ENCODE assay signal across 22 cellular contexts in genomic region chr15:56325186-56325585, GRCh38. TPM values are rescaled to one million over a fixed set of nuclear protein-coding genes. Genes with fewer than 3 reads are reported as not detected.
A peak's percentile ranks its signal among the peaks of the same experiment; 100 is the strongest.
DNase-seq lines count a peak whose midpoint lies in the region; ATAC-seq and TF ChIP-seq lines count a peak whose summit lies in the region.
"Had no signal": no experiment of that assay in that cellular context is flagged by ENCODE, and none has a peak within 500 bp of the region (broad histone marks: within the 10 kb centered on the region; RNA-seq: fewer than 3 reads in every experiment).

No MANE protein-coding gene starts in this region.

- ATAC-seq in GM21723 (IDR thresholded peaks at IDR 0.05; ENCODE audit: unreplicated experiment) = no peak
- no peak for ATAC-seq in GM21423 (IDR thresholded peaks at IDR 0.05; ENCODE audit: unreplicated experiment)
- ATAC-seq: activated CD8-positive, alpha-beta T cell treated with anti-CD3 and anti-CD28 coated beads, Interleukin-2, amount 10 ng/mL, durations not matched to agents 7 days and 5 days; HCT116; left lobe of liver; Panc1 had no signal

- H3K4me3 ChIP-seq in AG10803 (ENCODE audit: low read length) (no peak overlapping the region), choroid plexus epithelial cell (ENCODE audit: low read depth, low read length) (no peak overlapping the region), ascending aorta (no peak overlapping the region)
- H3K4me3 ChIP-seq: SK-N-MC had no signal

- no peaks in the 10 kb centered on the region for H3K4me1 ChIP-seq in ascending aorta
- H3K4me1 ChIP-seq: Caco-2 had no signal

- TF ChIP-seq CTCF in AG10803 (conservative IDR thresholded peaks at IDR 0.05; ENCODE audit: low read length) (no peak), choroid plexus epithelial cell (conservative IDR thresholded peaks at IDR 0.05; ENCODE audit: low read depth, low read length) (no peak), ascending aorta (IDR thresholded peaks at IDR 0.05) (no peak), GM10266 (IDR thresholded peaks at IDR 0.05; ENCODE audit: control insufficient read depth, insufficient read depth, low read depth, missing control alignments) (no peak)

- H3K27ac ChIP-seq in ascending aorta = no peak overlapping the region
- H3K27ac ChIP-seq: brain microvascular endothelial cell, SK-N-MC had no signal

- peak; percentile 67 for DNase-seq in AG10803 (ENCODE audit: low read depth)
- DNase-seq in HT1080 (ENCODE audit: low read depth) = peak; percentile 48
- peak; percentile 20 for DNase-seq in choroid plexus epithelial cell (ENCODE audit: low read depth)
- peak; percentile 6 for DNase-seq in kidney tubule cell (ENCODE audit: low spot score)
- no peak for DNase-seq in ascending aorta (ENCODE audit: low spot score in 2 of 2)
- DNase-seq in GM10266 (ENCODE audit: extremely low spot score) = no peak
- DNase-seq: activated CD8-positive, alpha-beta T cell treated with anti-CD3 and anti-CD28 coated beads, Interleukin-2, amount 10 ng/mL, durations not matched to agents 7 days and 5 days; activated naive CD4-positive, alpha-beta T cell treated with anti-CD3 and anti-CD28 coated beads, Interleukin-2, amount 50 U/mL, for 16 hours; activated T-cell treated with anti-CD3 and anti-CD28 coated beads, Interleukin-2, amount 50 U/mL, for 24 hours; brain microvascular endothelial cell; Caco-2; MV-4-11; NCI-H1694 treated with DMSO at 0.1 percent for 48 hours; NCI-H345; stimulated activated CD4-positive, alpha-beta T cell treated with anti-CD3 and anti-CD28 coated beads, Interleukin-12 subunit alpha, Interleukin-12 subunit beta, amount 100 ng/mL, for 4 hours; T1000 had no signal

- no peaks in the 10 kb centered on the region for H3K27me3 ChIP-seq in ascending aorta
- H3K27me3 ChIP-seq: brain microvascular endothelial cell had no signal

- H3K36me3 ChIP-seq in ascending aorta = no peaks in the 10 kb centered on the region
- H3K36me3 ChIP-seq: brain microvascular endothelial cell had no signal

- peaks cover 0 to 8% of the 10 kb centered on the region in 2 donors for H3K9me3 ChIP-seq in ascending aorta
- H3K9me3 ChIP-seq: Caco-2 had no signal

- intact Hi-C loops in ascending aorta (cut with DNase I) = no loop called here

RNA-seq across cellular contexts. Expression of gene TEX9, which starts 40.0 kb away (rescaled TPM):
- 1.2 and 2.1 TPM in 2 replicates for total RNA-seq in HT1080 (2014; rRNA removed; shearing (Covaris generic))
- 2.3 and 2.4 TPM in 2 replicates for polyA plus RNA-seq in HT1080 (2015; cell fraction: cytosol; rRNA removed)
- polyA plus RNA-seq in HT1080 (2015; cell fraction: nucleus; rRNA removed) = 2.7 and 3.7 TPM in 2 replicates
- 12.5 TPM for total RNA-seq in ascending aorta

Comparison
In these comparisons a context has a peak if more than half of its experiments do, and no peak if none do; other contexts are left out.
1. DNase-seq: peak in AG10803 (single experiment), HT1080 (single experiment), choroid plexus epithelial cell (single experiment) and kidney tubule cell (single experiment); none in ascending aorta (0 of 2) and GM10266 (single experiment).